In genomic region chr6:33678246-33678931, GRCh38 we compare ENCODE assay signal across 19 cellular contexts. TPM values are rescaled to one million over a fixed set of nuclear protein-coding genes. Genes with fewer than 3 reads are reported as not detected.
A peak's percentile ranks its signal among the peaks of the same experiment; 100 is the strongest.
DNase-seq lines count a peak whose midpoint lies in the region; ATAC-seq, FAIRE-seq and TF ChIP-seq lines count a peak whose summit lies in the region.
"Had no signal": no experiment of that assay in that cellular context is flagged by ENCODE, and none has a peak within 500 bp of the region (broad histone marks: within the 10 kb centered on the region; RNA-seq: fewer than 3 reads in every experiment).

No MANE protein-coding gene starts in this region.

- ATAC-seq in A549 (no peak), T-helper 17 cell (no peak)

- no peak for TF ChIP-seq POLR2A in A549 (IDR thresholded peaks at IDR 0.05; ENCODE audit: low read length)

- no peak for DNase-seq in A549 (ENCODE audit: low read depth in 1 of 2, low spot score in 1 of 2)
- DNase-seq in NCI-H510A treated with DMSO at 0.1 percent for 48 hours (lab: John Stamatoyannopoulos, UW): peak; percentile 49
- no peak for DNase-seq in nephron progenitor cell
- no peak for DNase-seq in T-helper 17 cell
- DNase-seq in DMS153 (lab: John Stamatoyannopoulos, UW): no peak
- no peak for DNase-seq in activated CD8-positive, alpha-beta memory T cell treated with anti-CD3 and anti-CD28 coated beads for 24 hours
- no peak for DNase-seq in stimulated activated naive CD4-positive, alpha-beta T cell (lab: John Stamatoyannopoulos, UW)
- DNase-seq: DMS53, EL, Kasumi-1, MG63, NCI-H1417, NCI-H187 treated with DMSO at 0.1 percent for 48 hours, NCI-H748 treated with DMSO at 0.1 percent for 48 hours, SIG-M5, SK-N-SH had no signal

- no peak overlapping the region for H3K4me3 ChIP-seq in A549
- H3K4me3 ChIP-seq in BLaER1 treated with 17β-estradiol and CSF1 and Interleukin-3, amounts not matched to agents 10 nM and 100 nM: no peak overlapping the region
- H3K4me3 ChIP-seq: MG63 had no signal

- 95% methylated on average over 9 of the region's 24 CpGs for WGBS in A549 (ENCODE audit: missing lambda C conversion rate)

- no peak for FAIRE-seq in A549 (lab: Jason Lieb, UNC)
- FAIRE-seq: H1 had no signal

- peaks cover 0 to 14% (median 0%) of the 10 kb centered on the region in 11 experiments; a peak in 2 of 22 replicates for H4K20me1 ChIP-seq in BLaER1 treated with 17β-estradiol and CSF1 and Interleukin-3, amounts not matched to agents 10 nM and 100 nM

- H3K9me3 ChIP-seq in A549 (no peaks in the 10 kb centered on the region), T-helper 17 cell (ENCODE audit: control insufficient read depth, low read length, poor library complexity, severe bottlenecking) (no peaks in the 10 kb centered on the region)
- no peaks in the 10 kb centered on the region for H3K9me3 ChIP-seq in BLaER1 treated with 17β-estradiol and CSF1 and Interleukin-3, amounts not matched to agents 10 nM and 100 nM (replicated peaks in 1 of 11)
- H3K9me3 ChIP-seq: MG63, SK-N-SH had no signal

- peak overlapping the region; percentile 73 to 92 for H3K27ac ChIP-seq in A549
- H3K27ac ChIP-seq in BLaER1 treated with 17β-estradiol and CSF1 and Interleukin-3, amounts not matched to agents 10 nM and 100 nM: no peak overlapping the region; a peak in 1 of 22 replicates
- H3K27ac ChIP-seq: C4-2B had no signal

- peaks cover 48% of the 10 kb centered on the region for H3K4me1 ChIP-seq in A549
- peaks cover 69 to 93% (median 84%) of the 10 kb centered on the region in 10 experiments for H3K4me1 ChIP-seq in BLaER1 treated with 17β-estradiol and CSF1 and Interleukin-3, amounts not matched to agents 10 nM and 100 nM

- no peaks in the 10 kb centered on the region for H3K9me3 Mint-ChIP-seq in nephron progenitor cell

- POLR2A ChIA-PET in A549 (lab: Yijun Ruan, JAX): no interaction called here

- H3K27ac Mint-ChIP-seq in nephron progenitor cell (peak overlapping the region; percentile 58), T-helper 17 cell (no peak overlapping the region)

- CTCF ChIA-PET in A549 (lab: Yijun Ruan, JAX): interaction anchor here (1.0 to 2.0 kb wide), 3 partner anchors 22 to 93 kb away, joined by 3 to 6 read pairs (median 3); no protein-coding TSS in a partner anchor

- H3K27me3 Mint-ChIP-seq in nephron progenitor cell (ENCODE audit: low read depth, poor library complexity): peaks cover 6% of the 10 kb centered on the region
- no peaks in the 10 kb centered on the region for H3K27me3 Mint-ChIP-seq in T-helper 17 cell

- H3K4me3 Mint-ChIP-seq in nephron progenitor cell (no peak overlapping the region), T-helper 17 cell (no peak overlapping the region)

- no peak for TF ChIP-seq RAD21 in A549 (conservative IDR thresholded peaks at IDR 0.05 in 1 of 2, IDR thresholded peaks at IDR 0.05 in 1 of 2)

- peak overlapping the region in 1 of 11 experiments; percentile 41; a peak in 3 of 22 replicates for H3K9ac ChIP-seq in BLaER1 treated with 17β-estradiol and CSF1 and Interleukin-3, amounts not matched to agents 10 nM and 100 nM
- H3K9ac ChIP-seq: SK-N-SH had no signal

- no peak overlapping the region for H3K4me2 ChIP-seq in A549
- H3K4me2 ChIP-seq in BLaER1 treated with 17β-estradiol and CSF1 and Interleukin-3, amounts not matched to agents 10 nM and 100 nM: peak overlapping the region; percentile 14 to 91 (median 81); a peak in 19 of 22 replicates
- H3K4me2 ChIP-seq: SK-N-SH had no signal

- peaks cover 0 to 75% (median 53%) of the 10 kb centered on the region in 11 experiments; a peak in 16 of 22 replicates for H3K36me3 ChIP-seq in BLaER1 treated with 17β-estradiol and CSF1 and Interleukin-3, amounts not matched to agents 10 nM and 100 nM

- no peaks in the 10 kb centered on the region for H3K36me3 Mint-ChIP-seq in nephron progenitor cell (ENCODE audit: low read depth)
- peaks cover 15% of the 10 kb centered on the region for H3K36me3 Mint-ChIP-seq in T-helper 17 cell (ENCODE audit: low read depth)

- TF ChIP-seq EP300 in A549 (IDR thresholded peaks at IDR 0.05): no peak

- H3K4me1 Mint-ChIP-seq in nephron progenitor cell (peaks cover 26% of the 10 kb centered on the region), T-helper 17 cell (peaks cover 7% of the 10 kb centered on the region)

- TF ChIP-seq CTCF in A549 (IDR thresholded peaks at IDR 0.05): no peak
- no peak for TF ChIP-seq CTCF in nephron progenitor cell (IDR thresholded peaks at IDR 0.05)

- H3K27me3 ChIP-seq in BLaER1 treated with 17β-estradiol and CSF1 and Interleukin-3, amounts not matched to agents 10 nM and 100 nM: 0 out of 22 replicates have a peak, but pooled peaks cover 0 to 5% (median 0%) of the 10 kb centered on the region in 11 experiments
- H3K27me3 ChIP-seq: MG63 had no signal

TF ChIP-seq in A549, 52 proteins besides CTCF, POLR2A, EP300 and RAD21 (continues in another document):
- TF ChIP-seq KDM1A (IDR thresholded peaks at IDR 0.05; ENCODE audit: low read depth) (no peak), PBX3 (IDR thresholded peaks at IDR 0.05) (no peak), ZFP36 (IDR thresholded peaks at IDR 0.05; ENCODE audit: borderline replicate concordance, partially characterized antibody) (no peak), NR3C1 (IDR thresholded peaks at IDR 0.05) (no peak), RARB (CRISPR knock-in tag; IDR thresholded peaks at IDR 0.05) (no peak), ZSCAN20 (CRISPR knock-in tag; IDR thresholded peaks at IDR 0.05) (no peak), CBX8 (IDR thresholded peaks at IDR 0.05) (no peak), PHF8 (IDR thresholded peaks at IDR 0.05; ENCODE audit: borderline replicate concordance, low read depth) (no peak), EHMT2 (IDR thresholded peaks at IDR 0.05; ENCODE audit: low read depth) (no peak), USF2 (IDR thresholded peaks at IDR 0.05) (no peak), SREBF2 (IDR thresholded peaks at IDR 0.05) (no peak), HOXA7 (CRISPR knock-in tag; IDR thresholded peaks at IDR 0.05) (no peak)
- TF ChIP-seq, protein P1, sequence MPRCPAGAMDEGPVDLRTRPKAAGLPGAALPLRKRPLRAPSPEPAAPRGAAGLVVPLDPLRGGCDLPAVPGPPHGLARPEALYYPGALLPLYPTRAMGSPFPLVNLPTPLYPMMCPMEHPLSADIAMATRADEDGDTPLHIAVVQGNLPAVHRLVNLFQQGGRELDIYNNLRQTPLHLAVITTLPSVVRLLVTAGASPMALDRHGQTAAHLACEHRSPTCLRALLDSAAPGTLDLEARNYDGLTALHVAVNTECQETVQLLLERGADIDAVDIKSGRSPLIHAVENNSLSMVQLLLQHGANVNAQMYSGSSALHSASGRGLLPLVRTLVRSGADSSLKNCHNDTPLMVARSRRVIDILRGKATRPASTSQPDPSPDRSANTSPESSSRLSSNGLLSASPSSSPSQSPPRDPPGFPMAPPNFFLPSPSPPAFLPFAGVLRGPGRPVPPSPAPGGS (IDR thresholded peaks at IDR 0.05): no peak
- TF ChIP-seq, protein P2, sequence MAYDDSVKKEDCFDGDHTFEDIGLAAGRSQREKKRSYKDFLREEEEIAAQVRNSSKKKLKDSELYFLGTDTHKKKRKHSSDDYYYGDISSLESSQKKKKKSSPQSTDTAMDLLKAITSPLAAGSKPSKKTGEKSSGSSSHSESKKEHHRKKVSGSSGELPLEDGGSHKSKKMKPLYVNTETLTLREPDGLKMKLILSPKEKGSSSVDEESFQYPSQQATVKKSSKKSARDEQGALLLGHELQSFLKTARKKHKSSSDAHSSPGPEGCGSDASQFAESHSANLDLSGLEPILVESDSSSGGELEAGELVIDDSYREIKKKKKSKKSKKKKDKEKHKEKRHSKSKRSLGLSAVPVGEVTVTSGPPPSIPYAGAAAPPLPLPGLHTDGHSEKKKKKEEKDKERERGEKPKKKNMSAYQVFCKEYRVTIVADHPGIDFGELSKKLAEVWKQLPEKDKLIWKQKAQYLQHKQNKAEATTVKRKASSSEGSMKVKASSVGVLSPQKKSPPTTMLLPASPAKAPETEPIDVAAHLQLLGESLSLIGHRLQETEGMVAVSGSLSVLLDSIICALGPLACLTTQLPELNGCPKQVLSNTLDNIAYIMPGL (CRISPR knock-in tag; IDR thresholded peaks at IDR 0.05; ENCODE audit: borderline replicate concordance): no peak

RNA-seq across cellular contexts. Expression of gene UQCC2, which starts 33.1 kb away (rescaled TPM):
- polyA plus RNA-seq in A549 (2011; rRNA removed) (65.5 and 90.8 TPM in 2 replicates), A549 (2017; fragmentation: RNase III; extraction: RNeasy Plus Mini Kit Qiagen cat#74134 plus additional on column Dnase treatment) (78.2 to 82.0 TPM (median 81.4 TPM) in 3 replicates)
- polyA plus RNA-seq in A549 (2012; cell fraction: cytosol; rRNA removed): 46.0 and 46.7 TPM in 2 replicates
- 22.9 and 25.5 TPM in 2 replicates for polyA plus RNA-seq in A549 (2012; cell fraction: nucleus; rRNA removed)
- 12.9 and 17.1 TPM in 2 replicates for polyA minus RNA-seq in A549 (2011; rRNA and poly(A)+ RNA removed)
- total RNA-seq in T-helper 17 cell: 10 to 100 TPM; 17.3 to 19.8 TPM

RNA-seq across cellular contexts. Expression of gene ITPR3, which starts 57.3 kb away (rescaled TPM):
- 17.6 and 19.1 TPM in 2 replicates for polyA plus RNA-seq in A549 (2011; rRNA removed)
- 25.0 and 29.1 TPM in 2 replicates for polyA plus RNA-seq in A549 (2012; cell fraction: cytosol; rRNA removed)
- 77.0 and 104 TPM in 2 replicates for polyA plus RNA-seq in A549 (2012; cell fraction: nucleus; rRNA removed)
- 19.0 to 20.8 TPM (median 20.7 TPM) in 3 replicates for polyA plus RNA-seq in A549 (2017; fragmentation: RNase III; extraction: RNeasy Plus Mini Kit Qiagen cat#74134 plus additional on column Dnase treatment)
- 29.3 and 39.6 TPM in 2 replicates for polyA minus RNA-seq in A549 (2011; rRNA and poly(A)+ RNA removed)
- 10 to 100 TPM; 48.1 to 48.3 TPM for total RNA-seq in T-helper 17 cell

Comparison
In these comparisons a context has a peak if more than half of its experiments do, and no peak if none do; other contexts are left out.
1. H3K27ac ChIP-seq: peak in A549 (2 of 2); none in BLaER1 treated with 17β-estradiol and CSF1 and Interleukin-3, amounts not matched to agents 10 nM and 100 nM (0 of 11).